ENCODE assay signal across 2 cellular contexts in genomic region chr22:41508770-41509170, GRCh38.
TF ChIP-seq lines count a peak whose summit lies in the region.

No MANE protein-coding gene starts in this region.

TF ChIP-seq in IMR-90, 13 proteins besides CTCF, POLR2A, EP300 and RAD21:
- TF ChIP-seq FOS (IDR thresholded peaks at IDR 0.05; ENCODE audit: low read depth, low read length) (no peak), USF2 (IDR thresholded peaks at IDR 0.05; ENCODE audit: low read depth, low read length) (no peak), MAFK (IDR thresholded peaks at IDR 0.05; ENCODE audit: low read depth, low read length) (no peak), MXI1 (IDR thresholded peaks at IDR 0.05; ENCODE audit: borderline replicate concordance, low read depth, low read length) (no peak), SMC3 (IDR thresholded peaks at IDR 0.05; ENCODE audit: low read depth, low read length) (peak; percentile 7; the same call in 1 of the 2 replicates), NFE2L2 (IDR thresholded peaks at IDR 0.05; ENCODE audit: low read depth, low read length) (no peak)
TF ChIP-seq in IMR-90: peak in this region for 1.

TF ChIP-seq in HepG2, 621 proteins besides CTCF, POLR2A, EP300 and RAD21:
- TF ChIP-seq JUND (CRISPR knock-in tag; IDR thresholded peaks at IDR 0.05) (no peak), MEF2D (CRISPR knock-in tag; IDR thresholded peaks at IDR 0.05) (no peak), ZNF432 (CRISPR knock-in tag; IDR thresholded peaks at IDR 0.05; ENCODE audit: borderline replicate concordance) (no peak), SUZ12 (IDR thresholded peaks at IDR 0.05; ENCODE audit: low read depth, low read length) (no peak), ZNF570 (CRISPR knock-in tag; IDR thresholded peaks at IDR 0.05; ENCODE audit: borderline replicate concordance) (no peak), DZIP1 (CRISPR knock-in tag; IDR thresholded peaks at IDR 0.05) (no peak)
